27 cellular contexts compared by ENCODE assay signal in genomic region chr7:154512121-154512621, GRCh38.
"Had no signal": no experiment of that assay in that cellular context is flagged by ENCODE, and none has a peak within 500 bp of the region (broad histone marks: within the 10 kb centered on the region; RNA-seq: fewer than 3 reads in every experiment).

No MANE protein-coding gene starts in this region.

- DNase-seq: colonic mucosa; cortex of kidney; dermis blood vessel endothelial cell; dorsolateral prefrontal cortex; effector CD4-positive, alpha-beta T cell; effector CD8-positive, alpha-beta T cell; effector memory CD4-positive, alpha-beta T cell; effector memory CD8-positive, alpha-beta T cell; endodermal cell; erythroblast; esophagus squamous epithelium; foreskin fibroblast; foreskin keratinocyte; foreskin melanocyte; gastrocnemius medialis; heart left ventricle; heart right ventricle had no signal

- H3K27me3 ChIP-seq: colonic mucosa, dorsolateral prefrontal cortex, esophagus muscularis mucosa, esophagus squamous epithelium, foreskin keratinocyte, gastrocnemius medialis, gastroesophageal sphincter, heart left ventricle, heart right ventricle had no signal

- FAIRE-seq: colon, endometrium, endothelial cell of umbilical vein, frontal cortex had no signal

- ATAC-seq: effector memory CD8-positive, alpha-beta T cell; esophagus mucosa; foreskin keratinocyte; gastrocnemius medialis; gastroesophageal sphincter; heart left ventricle; heart right ventricle had no signal

- H3K36me3 ChIP-seq: colonic mucosa, esophagus muscularis mucosa, esophagus squamous epithelium, gastrocnemius medialis, gastroesophageal sphincter, heart left ventricle, heart right ventricle had no signal

- H3K4me1 Mint-ChIP-seq: endodermal cell had no signal

- H3K4me3 Mint-ChIP-seq: dendritic cell treated with granulocyte-macrophage colony-stimulating factor and Interleukin-4, amounts not matched to agents 40 ng/mL and 50 ng/mL, for 4 days; effector memory CD8-positive, alpha-beta T cell; endodermal cell had no signal

- H3K27ac ChIP-seq: colonic mucosa, coronary artery, dorsolateral prefrontal cortex, epithelial cell of prostate, esophagus muscularis mucosa, esophagus squamous epithelium, foreskin keratinocyte, gastrocnemius medialis, gastroesophageal sphincter, heart left ventricle, heart right ventricle had no signal

- H3K9me3 ChIP-seq: colonic mucosa, esophagus squamous epithelium, gastrocnemius medialis had no signal

- H3K27me3 Mint-ChIP-seq: dendritic cell treated with granulocyte-macrophage colony-stimulating factor and Interleukin-4, amounts not matched to agents 40 ng/mL and 50 ng/mL, for 4 days; effector memory CD8-positive, alpha-beta T cell had no signal

- H3K4me1 ChIP-seq: colonic mucosa, esophagus squamous epithelium, foreskin keratinocyte, gastrocnemius medialis, gastroesophageal sphincter, heart left ventricle, heart right ventricle had no signal

- H3K27ac Mint-ChIP-seq: dendritic cell treated with granulocyte-macrophage colony-stimulating factor and Interleukin-4, amounts not matched to agents 40 ng/mL and 50 ng/mL, for 4 days; effector memory CD8-positive, alpha-beta T cell; endodermal cell had no signal

- H3K4me3 ChIP-seq: colonic mucosa, coronary artery, dorsolateral prefrontal cortex, esophagus muscularis mucosa, esophagus squamous epithelium, gastrocnemius medialis, gastroesophageal sphincter, heart left ventricle, heart right ventricle had no signal
